In the genomic region with DNA sequence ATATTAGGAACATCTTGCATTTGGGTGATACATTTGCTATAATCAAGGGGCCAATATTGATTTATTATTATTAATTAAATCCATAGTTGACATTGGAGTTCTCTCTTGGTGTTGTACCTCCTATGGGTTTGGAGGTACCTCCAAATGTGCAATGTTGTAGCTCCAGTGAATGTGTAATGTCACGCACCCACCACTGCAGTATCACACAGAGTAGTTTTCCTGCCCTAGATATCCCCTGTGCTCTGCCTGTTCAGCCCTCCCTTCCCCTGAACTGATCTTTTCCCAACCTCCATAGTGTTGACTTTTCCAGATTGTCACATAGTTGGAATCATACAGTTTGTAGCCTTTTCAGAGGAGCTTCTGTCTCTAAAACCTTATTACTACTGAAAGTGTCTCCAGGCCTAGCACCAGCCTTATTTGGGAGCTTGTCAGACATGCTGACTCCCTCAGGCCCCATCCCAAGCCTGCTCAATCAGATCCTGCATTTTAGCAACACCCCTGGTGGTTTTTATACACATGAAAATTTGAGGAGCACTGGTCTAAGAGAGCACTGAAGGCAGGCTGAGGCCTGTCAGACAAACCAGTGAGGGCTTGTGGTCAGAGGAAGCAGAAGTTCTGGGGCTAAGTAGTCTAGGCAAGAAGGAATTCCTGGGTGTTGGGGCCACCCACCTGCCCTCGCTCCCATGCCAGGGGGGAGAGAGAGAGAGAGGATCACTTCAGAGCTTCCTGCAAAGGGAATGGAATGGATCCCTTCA, we compare ENCODE assay signal across 28 cellular contexts.
"Had no signal": no experiment of that assay in that cellular context is flagged by ENCODE, and none has a peak within 500 bp of the region (broad histone marks: within the 10 kb centered on the region; RNA-seq: fewer than 3 reads in every experiment).

No MANE protein-coding gene starts in this region.

- H3K27me3 ChIP-seq: brain microvascular endothelial cell, gastrocnemius medialis had no signal

- H3K4me1 ChIP-seq: gastrocnemius medialis, heart left ventricle had no signal

- FAIRE-seq: astrocyte, colon had no signal

- H3K36me3 ChIP-seq: brain microvascular endothelial cell, gastrocnemius medialis, heart left ventricle had no signal

- ATAC-seq: activated T-cell treated with anti-CD3 and anti-CD28 coated beads, Interleukin-2, amount 50 U/mL, for 72 hours; effector memory CD8-positive, alpha-beta T cell; esophagus mucosa; gastrocnemius medialis; heart left ventricle had no signal

- H3K4me3 ChIP-seq: gastrocnemius medialis, heart left ventricle had no signal

- H3K27ac ChIP-seq: brain microvascular endothelial cell, gastrocnemius medialis, heart left ventricle had no signal

- DNase-seq: activated CD4-positive, alpha-beta memory T cell treated with anti-CD3 and anti-CD28 coated beads, Interleukin-2, amount 10 ng/mL, durations not matched to agents 7 days and 5 days; activated CD4-positive, alpha-beta T cell treated with anti-CD3 and anti-CD28 coated beads for 1 hour; activated CD4-positive, alpha-beta T cell treated with anti-CD3 and anti-CD28 coated beads for 4 hours; activated CD4-positive, alpha-beta T cell treated with anti-CD3 and anti-CD28 coated beads, Interleukin-2, amount 10 ng/mL, durations not matched to agents 7 days and 5 days; activated CD4-positive, alpha-beta T cell treated with anti-CD3 and anti-CD28 coated beads, Interleukin-2, amount 50 U/mL, for 4 hours; activated CD8-positive, alpha-beta memory T cell treated with anti-CD3 and anti-CD28 coated beads, Interleukin-2, amount 50 U/mL, for 48 hours; activated gamma-delta T cell treated with Interleukin-2 at 50 U/mL for 16 hours; activated naive CD4-positive, alpha-beta T cell treated with anti-CD3 and anti-CD28 coated beads, Interleukin-2, amount 50 U/mL, for 16 hours; activated naive CD4-positive, alpha-beta T cell treated with Interleukin-2 at 50 U/mL for 16 hours; activated T-cell treated with anti-CD3 and anti-CD28 coated beads for 4 hours; activated T-cell treated with anti-CD3 and anti-CD28 coated beads, Interleukin-2, amount 50 U/mL, for 24 hours; activated T-cell treated with anti-CD3 and anti-CD28 coated beads, Interleukin-2, amount 50 U/mL, for 72 hours; amniotic stem cell; anterior cingulate cortex; brain microvascular endothelial cell; caudate nucleus; cortex of kidney; dermis blood vessel endothelial cell; effector CD4-positive, alpha-beta T cell; effector memory CD8-positive, alpha-beta T cell; foreskin fibroblast; gastrocnemius medialis; glutamatergic neuron; heart left ventricle; T-helper 2 cell had no signal
